Comparison of ENCODE assay signal across 16 cellular contexts in the genomic region with DNA sequence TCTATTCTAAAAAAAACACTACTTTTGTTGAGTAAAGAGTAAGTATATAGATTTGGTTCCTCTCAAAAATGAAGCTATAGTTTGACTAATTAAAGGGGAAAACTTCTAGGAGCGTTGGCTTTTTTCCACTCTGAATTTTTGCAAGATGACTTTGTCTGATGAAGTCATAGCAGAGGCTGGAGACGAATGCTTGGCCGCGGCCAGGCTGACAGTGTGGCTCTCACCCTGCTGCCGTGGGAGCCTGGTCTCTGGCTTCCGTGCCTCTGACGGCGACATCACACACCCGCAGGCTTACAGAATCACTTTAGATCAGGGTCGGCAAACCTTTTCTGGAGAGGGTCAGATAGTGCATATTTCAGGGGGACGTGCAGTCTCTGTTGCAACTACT.
DNase-seq lines count a peak whose midpoint lies in the region; ATAC-seq and TF ChIP-seq lines count a peak whose summit lies in the region.
"Had no signal": no experiment of that assay in that cellular context is flagged by ENCODE, and none has a peak within 500 bp of the region (broad histone marks: within the 10 kb centered on the region; RNA-seq: fewer than 3 reads in every experiment).

No MANE protein-coding gene starts in this region.

- H3K9me3 ChIP-seq in muscle layer of duodenum (ENCODE audit: control insufficient read depth in 1 of 2, low read length in 2 of 2) = no peaks in the 10 kb centered on the region
- no peaks in the 10 kb centered on the region for H3K9me3 ChIP-seq in upper lobe of right lung

- H3K27me3 ChIP-seq in muscle layer of duodenum (ENCODE audit: low read depth, low read length) (peaks cover 10% of the 10 kb centered on the region), upper lobe of right lung (peaks cover 29% of the 10 kb centered on the region)

- intact Hi-C loops in Right ventricle myocardium superior (cut with DNase I) = no loop called here
- intact Hi-C loops in Right ventricle myocardium inferior (cut with DNase I) = no loop called here
- intact Hi-C loops in upper lobe of right lung (cut with DNase I) = no loop called here

- peaks cover 6 to 16% of the 10 kb centered on the region in 2 donors for H3K4me1 ChIP-seq in muscle layer of duodenum (ENCODE audit: control insufficient read depth in 1 of 2, insufficient read depth in 2 of 2, low read length in 2 of 2)
- H3K4me1 ChIP-seq in upper lobe of right lung = peaks cover 18% of the 10 kb centered on the region

- H3K27ac ChIP-seq in muscle layer of duodenum (ENCODE audit: low read length) (peak overlapping the region; percentile 47), upper lobe of right lung (peak overlapping the region; percentile 42)
- H3K27ac ChIP-seq: epithelial cell of prostate, HL-60, PC-9 had no signal

- ATAC-seq in Right ventricle myocardium superior (ENCODE audit: poor library complexity) (no peak), Right ventricle myocardium inferior (no peak), upper lobe of right lung (no peak), left lobe of liver (no peak)

- H3K4me3 ChIP-seq in muscle layer of duodenum (ENCODE audit: low read depth in 1 of 2, low read length in 2 of 2) (no peak overlapping the region), upper lobe of right lung (no peak overlapping the region)
- H3K4me3 ChIP-seq: PC-9 had no signal

- TF ChIP-seq CTCF in upper lobe of right lung (IDR thresholded peaks at IDR 0.05) (no peak), GM20000 (IDR thresholded peaks at IDR 0.05; ENCODE audit: extremely low read depth, missing control alignments) (no peak)

- peak; percentile 65 for DNase-seq in Right ventricle myocardium superior
- no peak for DNase-seq in Right ventricle myocardium inferior (ENCODE audit: missing footprints)
- DNase-seq in cerebellum (ENCODE audit: low spot score) = peak; percentile 60
- no peak for DNase-seq in upper lobe of right lung
- DNase-seq in left lobe of liver (ENCODE audit: low spot score) = no peak
- no peak for DNase-seq in stimulated activated naive CD4-positive, alpha-beta T cell treated with Interleukin-2 at 50 U/mL for 16 hours (lab: John Stamatoyannopoulos, UW)
- DNase-seq in GM20000 (ENCODE audit: low spot score) = no peak
- DNase-seq: 8988T; activated CD4-positive, alpha-beta T cell treated with anti-CD3 and anti-CD28 coated beads, Interleukin-2, amount 10 ng/mL, durations not matched to agents 7 days and 5 days; activated effector memory CD4-positive, alpha-beta T cell treated with Interleukin-2 at 50 U/mL for 16 hours; DMS 273 treated with DMSO at 0.1 percent for 48 hours; PC-9; retina had no signal

- H3K36me3 ChIP-seq in muscle layer of duodenum (ENCODE audit: control insufficient read depth in 1 of 2, insufficient read depth in 2 of 2, low read length in 2 of 2) = no peaks in the 10 kb centered on the region
- no peaks in the 10 kb centered on the region for H3K36me3 ChIP-seq in upper lobe of right lung

Comparison
In these comparisons a context has a peak if more than half of its experiments do, and no peak if none do; other contexts are left out.
1. DNase-seq: peak in Right ventricle myocardium superior (single experiment) and cerebellum (single experiment); none in Right ventricle myocardium inferior (single experiment), upper lobe of right lung (single experiment), left lobe of liver (single experiment), stimulated activated naive CD4-positive, alpha-beta T cell treated with Interleukin-2 at 50 U/mL for 16 hours (single experiment) and GM20000 (single experiment).